Comparison of ENCODE assay signal across 8 cellular contexts in the genomic region with DNA sequence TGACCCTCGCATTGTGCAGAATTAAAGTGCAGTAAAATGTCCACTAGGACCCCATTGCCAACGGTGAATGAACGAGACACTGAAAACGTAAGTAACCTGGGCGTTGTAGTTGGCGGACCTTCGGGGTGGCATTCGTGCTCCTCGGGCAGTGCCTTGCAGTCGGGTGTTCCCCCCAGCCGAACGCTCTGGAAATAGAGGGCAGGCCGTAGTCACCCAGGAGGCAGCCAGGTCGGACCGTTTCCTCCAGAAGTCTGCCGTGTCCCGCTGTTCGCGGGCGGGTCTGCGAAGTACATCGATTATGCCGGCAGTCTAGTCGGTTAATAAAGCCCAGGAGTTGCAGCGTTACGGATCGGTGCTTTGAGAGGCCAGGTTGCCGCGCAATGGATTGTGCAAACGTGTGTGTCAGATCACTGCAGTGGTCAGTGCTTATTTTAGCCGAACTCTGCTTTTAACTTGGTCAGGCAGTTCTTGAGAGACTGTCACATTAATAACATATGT. TPM values are rescaled to one million over a fixed set of nuclear protein-coding genes. Genes with fewer than 3 reads are reported as not detected.
A peak's percentile ranks its signal among the peaks of the same experiment; 100 is the strongest.
DNase-seq lines count a peak whose midpoint lies in the region; ATAC-seq and TF ChIP-seq lines count a peak whose summit lies in the region.

No MANE protein-coding gene starts in this region.

- no peaks in the 10 kb centered on the region for H3K9me2 ChIP-seq in HCT116 (ENCODE audit: insufficient read depth)

- H3K4me1 Mint-ChIP-seq in activated naive CD4-positive, alpha-beta T cell treated with anti-CD3 and anti-CD28 coated beads, Interleukin-2, amount 50 U/mL, for 24 hours = peaks cover 40% of the 10 kb centered on the region

- peak overlapping the region; percentile 93 for H3K9ac ChIP-seq in DND-41 (ENCODE audit: low read depth, low read length)
- H3K9ac ChIP-seq in HCT116 (ENCODE audit: low read length) = peak overlapping the region; percentile 94
- H3K9ac ChIP-seq in NT2/D1 (ENCODE audit: insufficient read length, low read depth) = peak overlapping the region; percentile 95

- H3K27me3 Mint-ChIP-seq in activated naive CD4-positive, alpha-beta T cell treated with anti-CD3 and anti-CD28 coated beads, Interleukin-2, amount 50 U/mL, for 24 hours = no peaks in the 10 kb centered on the region

- no peaks in the 10 kb centered on the region; the same call in 1 of the 2 replicates for H3K36me3 ChIP-seq in DND-41 (ENCODE audit: insufficient read depth, low read length)
- H3K36me3 ChIP-seq in HCT116 (ENCODE audit: control insufficient read depth in 1 of 2, insufficient read depth in 2 of 2, low read length in 2 of 2) = no peaks in the 10 kb centered on the region
- H3K36me3 ChIP-seq in NT2/D1 (ENCODE audit: insufficient read depth, insufficient read length, low read length) = peaks cover 2% of the 10 kb centered on the region
- H3K36me3 ChIP-seq in heart left ventricle = no peaks in the 10 kb centered on the region
- H3K36me3 ChIP-seq in prostate gland = no peaks in the 10 kb centered on the region

- RAD21 ChIA-PET in HCT116 (lab: Charles Lee; ENCODE audit: low non-redundant PET in 1 of 2, low total read pairs in 2 of 2, uncharacterized antibody in 2 of 2, unreplicated experiment in 2 of 2) = no interaction called here

- POLR2A ChIA-PET in HCT116 (lab: Charles Lee) = no interaction called here

- H4K20me1 ChIP-seq in DND-41 (ENCODE audit: insufficient read depth, low read length) (peaks cover 36% of the 10 kb centered on the region), HCT116 (ENCODE audit: insufficient read depth) (peaks cover 9% of the 10 kb centered on the region; the same call in 1 of the 2 replicates)

- no peaks in the 10 kb centered on the region for H3K9me3 Mint-ChIP-seq in activated naive CD4-positive, alpha-beta T cell treated with anti-CD3 and anti-CD28 coated beads, Interleukin-2, amount 50 U/mL, for 24 hours

- WGBS in heart left ventricle, 4 donors = 0% methylated on average over 21 to 31 of the region's 31 CpGs
- under 1% methylated on average over 31 of the region's 31 CpGs for WGBS in prostate gland

- H3K9me3 ChIP-seq in DND-41 (ENCODE audit: insufficient read depth, low read length, severe bottlenecking) = no peaks in the 10 kb centered on the region
- no peaks in the 10 kb centered on the region for H3K9me3 ChIP-seq in HCT116 (ENCODE audit: control insufficient read depth in 1 of 2, insufficient read depth in 1 of 2, low read depth in 1 of 2, low read length in 2 of 2)
- H3K9me3 ChIP-seq in NT2/D1 (ENCODE audit: insufficient read depth, low read length) = no peaks in the 10 kb centered on the region
- H3K9me3 ChIP-seq in heart left ventricle = no peaks in the 10 kb centered on the region
- H3K9me3 ChIP-seq in prostate gland = no peaks in the 10 kb centered on the region

- DNase-seq in DND-41 (peak; percentile 44), HCT116 (ENCODE audit: low read depth, low spot score) (no peak), NT2/D1 (ENCODE audit: low read depth, low spot score) (no peak), heart left ventricle (peak; percentile 20 to 66 (median 34)), prostate gland (ENCODE audit: low spot score) (peak; percentile 19)

- peaks cover 64% of the 10 kb centered on the region for H3K79me2 ChIP-seq in DND-41 (ENCODE audit: insufficient read depth, low read length)
- H3K79me2 ChIP-seq in HCT116 (ENCODE audit: insufficient read depth, low read length) = peaks cover 58% of the 10 kb centered on the region

- peaks cover 37% of the 10 kb centered on the region for H3K4me1 ChIP-seq in DND-41 (ENCODE audit: insufficient read depth, low read length)
- peaks cover 10 to 30% of the 10 kb centered on the region in 2 experiments for H3K4me1 ChIP-seq in HCT116 (ENCODE audit: control insufficient read depth in 1 of 2, insufficient read depth in 2 of 2, low read length in 2 of 2)
- H3K4me1 ChIP-seq in NT2/D1 (ENCODE audit: insufficient read depth, insufficient read length) = peaks cover 4% of the 10 kb centered on the region
- H3K4me1 ChIP-seq in heart left ventricle = peaks cover 7 to 42% (median 31%) of the 10 kb centered on the region in 12 donors
- H3K4me1 ChIP-seq in prostate gland (replicated peaks) = peaks cover 8% of the 10 kb centered on the region

- CTCF ChIA-PET in HCT116 (lab: Charles Lee) = no interaction called here

- H3K4me2 ChIP-seq in DND-41 (ENCODE audit: insufficient read depth, low read length) (peak overlapping the region; percentile 96), HCT116 (ENCODE audit: low read length) (peak overlapping the region; percentile 77)

- H2AFZ ChIP-seq in DND-41 (ENCODE audit: low read depth, low read length) (peak overlapping the region; percentile 91), HCT116 (ENCODE audit: low read depth, low read length, poor library complexity, severe bottlenecking) (no peak overlapping the region)

- TF ChIP-seq POLR2A in HCT116 (IDR thresholded peaks at IDR 0.05; ENCODE audit: borderline replicate concordance, extremely low read depth, insufficient read depth, insufficient read length) (no peak), heart left ventricle (IDR thresholded peaks at IDR 0.05) (no peak), prostate gland (IDR thresholded peaks at IDR 0.05) (no peak)

- ATAC-seq in DND-41 (ENCODE audit: insufficient read depth, low read depth) (peak; percentile 10; the same call in 1 of the 3 replicates), HCT116 (no peak), heart left ventricle (peak in 1 of 4 donors; percentile 17), GM18870 (IDR thresholded peaks at IDR 0.05; ENCODE audit: unreplicated experiment) (no peak), HG03565 (IDR thresholded peaks at IDR 0.05; ENCODE audit: unreplicated experiment) (no peak)

- peak overlapping the region; percentile 90 to 99 for H3K4me3 ChIP-seq in DND-41 (ENCODE audit: low read depth in 1 of 2, low read length in 2 of 2)
- peak overlapping the region; percentile 97 to 98 for H3K4me3 ChIP-seq in HCT116 (replicated peaks in 1 of 2; ENCODE audit: low read depth in 1 of 2, low read length in 2 of 2)
- peak overlapping the region; percentile 94 for H3K4me3 ChIP-seq in NT2/D1 (ENCODE audit: insufficient read length, low read depth)
- H3K4me3 ChIP-seq in heart left ventricle = peak overlapping the region; percentile 77 to 99 (median 94)
- H3K4me3 ChIP-seq in prostate gland = peak overlapping the region; percentile 94 to 96

- TF ChIP-seq CTCF in DND-41 (IDR thresholded peaks at IDR 0.05; ENCODE audit: borderline replicate concordance, extremely low read depth, low read length, poor library complexity, severe bottlenecking) (no peak), HCT116 (IDR thresholded peaks at IDR 0.05 in 2 of 3, conservative IDR thresholded peaks at IDR 0.05 in 1 of 3; ENCODE audit: borderline replicate concordance in 1 of 3, insufficient read depth in 1 of 3, low read depth in 2 of 3, low read length in 2 of 3) (no peak), heart left ventricle (IDR thresholded peaks at IDR 0.05) (no peak), prostate gland (IDR thresholded peaks at IDR 0.05) (no peak)

- intact Hi-C loops in HCT116 (cut with micrococcal nuclease) = loop anchor here (5.0 kb wide), 1 partner anchor 54 kb away; the partner anchor contains the start of gene EIF5
- intact Hi-C loops in heart left ventricle (cut with DNase I) = loop anchor here in 7 of 10 donors (2.0 to 10.0 kb wide), 4 partner anchors 49 to 54 kb away; partner anchors contain the start of gene EIF5 (in 6 of the 7)
- intact Hi-C loops in prostate gland (cut with DNase I) = loop anchor here (2.0 to 5.0 kb wide), 3 partner anchors 53 to 166 kb away; no protein-coding TSS in a partner anchor

- peak overlapping the region; percentile 94 for H3K4me3 Mint-ChIP-seq in activated naive CD4-positive, alpha-beta T cell treated with anti-CD3 and anti-CD28 coated beads, Interleukin-2, amount 50 U/mL, for 24 hours

- H3K27ac ChIP-seq in DND-41 (ENCODE audit: low read length) = peak overlapping the region; percentile 88
- peak overlapping the region; percentile 87 for H3K27ac ChIP-seq in HCT116 (ENCODE audit: low read depth, low read length)
- H3K27ac ChIP-seq in heart left ventricle = peak overlapping the region; percentile 93 to 100 (median 98)
- peak overlapping the region; percentile 98 to 99 for H3K27ac ChIP-seq in prostate gland

- peak overlapping the region; percentile 93 for H3K27ac Mint-ChIP-seq in activated naive CD4-positive, alpha-beta T cell treated with anti-CD3 and anti-CD28 coated beads, Interleukin-2, amount 50 U/mL, for 24 hours

- H3K36me3 Mint-ChIP-seq in activated naive CD4-positive, alpha-beta T cell treated with anti-CD3 and anti-CD28 coated beads, Interleukin-2, amount 50 U/mL, for 24 hours = no peaks in the 10 kb centered on the region

- H3K27me3 ChIP-seq in DND-41 (ENCODE audit: insufficient read depth, low read length, poor library complexity) (peaks cover 13% of the 10 kb centered on the region), HCT116 (ENCODE audit: insufficient read depth, low read length) (no peaks in the 10 kb centered on the region), NT2/D1 (ENCODE audit: insufficient read depth, insufficient read length) (peaks cover 6% of the 10 kb centered on the region), heart left ventricle (no peaks in the 10 kb centered on the region), prostate gland (replicated peaks; ENCODE audit: insufficient read depth) (no peaks in the 10 kb centered on the region)

- TSS peak; percentile 59 for BruUV-seq in HCT116 (replicated peaks; lab: Mats Ljungman, UMichigan)

- TF ChIP-seq RAD21 in HCT116 (IDR thresholded peaks at IDR 0.05; ENCODE audit: low read depth) = no peak

TF ChIP-seq in HCT116, 20 proteins besides CTCF, POLR2A, EP300 and RAD21 (continues in another document):
- TF ChIP-seq POLR2AphosphoS5 (IDR thresholded peaks at IDR 0.05; ENCODE audit: low read depth, low read length) = no peak

RNA-seq across cellular contexts. Expression of gene MARK3, which starts 0.8 kb away (rescaled TPM):
- total RNA-seq in HCT116 (2021; ENCODE audit: unreplicated experiment) (72.5 TPM), heart left ventricle (100 to 1,000 TPM in 5 of 9 donors, 10 to 100 TPM in 4; 54.0 to 156 (median 111) TPM), prostate gland (100 to 1,000 TPM in 1 of 2 donors, 10 to 100 TPM in 1; 51.5 to 115 TPM)
- 58.5 and 65.3 TPM in 2 replicates for polyA plus RNA-seq in HCT116 (2012)
- 100 to 1,000 TPM in 1 of 2 donors, 10 to 100 TPM in 1; 76.0 to 119 TPM for polyA plus RNA-seq in heart left ventricle

RNA-seq across cellular contexts. Expression of gene EIF5, which starts 52.0 kb away (rescaled TPM):
- 238 TPM for total RNA-seq in HCT116 (2021; ENCODE audit: unreplicated experiment)
- polyA plus RNA-seq in HCT116 (2012) = 220 and 254 TPM in 2 replicates
- total RNA-seq in heart left ventricle = 100 to 1,000 TPM; 200 to 304 (median 255) TPM
- 100 to 1,000 TPM in 1 of 2 donors, 10 to 100 TPM in 1; 38.1 to 300 TPM for polyA plus RNA-seq in heart left ventricle
- 100 to 1,000 TPM; 205 to 268 TPM for total RNA-seq in prostate gland

Comparison
In these comparisons a context has a peak if more than half of its experiments do, and no peak if none do; other contexts are left out.
1. DNase-seq: peak in DND-41 (single experiment), heart left ventricle (5 of 5) and prostate gland (single experiment); none in HCT116 (single experiment) and NT2/D1 (single experiment).
2. Peak in every context shown above with its lines, with median percentiles within 50 percentile points of each other: H3K27ac ChIP-seq, H3K4me3 ChIP-seq and H3K9ac ChIP-seq.